Comparison of ENCODE assay signal across 17 cellular contexts in the genomic region with DNA sequence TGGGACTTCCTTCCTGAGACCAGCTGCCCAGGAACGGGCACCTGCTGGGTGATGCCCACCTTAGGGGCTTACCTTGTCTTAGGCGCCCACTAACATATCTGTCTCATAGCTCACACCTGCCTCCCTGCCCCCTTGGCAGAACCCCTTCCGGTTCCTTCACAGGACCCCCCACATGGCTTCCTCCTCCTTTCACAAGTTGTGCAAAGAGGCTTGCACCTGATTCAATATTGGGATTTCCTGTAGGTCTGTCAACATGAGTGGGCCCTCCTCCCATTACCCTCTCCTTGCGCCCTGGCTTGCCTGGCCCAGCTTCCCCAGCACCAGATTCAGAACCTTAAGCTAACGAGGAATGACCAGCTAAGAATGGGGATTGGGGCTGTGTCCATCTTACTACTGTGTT. TPM values are rescaled to one million over a fixed set of nuclear protein-coding genes. Genes with fewer than 3 reads are reported as not detected.
A peak's percentile ranks its signal among the peaks of the same experiment; 100 is the strongest.
DNase-seq lines count a peak whose midpoint lies in the region; ATAC-seq, FAIRE-seq and TF ChIP-seq lines count a peak whose summit lies in the region.
"Had no signal": no experiment of that assay in that cellular context is flagged by ENCODE, and none has a peak within 500 bp of the region (broad histone marks: within the 10 kb centered on the region; RNA-seq: fewer than 3 reads in every experiment).

No MANE protein-coding gene starts in this region.

- no peak for TF ChIP-seq CTCF in glutamatergic neuron (IDR thresholded peaks at IDR 0.05; ENCODE audit: partially characterized antibody, unreplicated experiment)
- TF ChIP-seq CTCF in pancreas (IDR thresholded peaks at IDR 0.05) = no peak

- H3K36me3 Mint-ChIP-seq in glutamatergic neuron (ENCODE audit: unreplicated experiment) = no peaks in the 10 kb centered on the region

- peaks cover 21% of the 10 kb centered on the region for H3K4me1 Mint-ChIP-seq in glutamatergic neuron (ENCODE audit: low read depth, unreplicated experiment)

- no peaks in the 10 kb centered on the region for H3K36me3 ChIP-seq in pancreas
- H3K36me3 ChIP-seq in small intestine (ENCODE audit: control insufficient read depth in 2 of 2, insufficient read depth in 2 of 2, low read length in 2 of 2) = no peaks in the 10 kb centered on the region
- H3K36me3 ChIP-seq: breast epithelium, upper lobe of right lung had no signal

- H3K27ac Mint-ChIP-seq in glutamatergic neuron (ENCODE audit: unreplicated experiment) = peak overlapping the region; percentile 68
- H3K27ac Mint-ChIP-seq: activated naive CD8-positive, alpha-beta T cell treated with anti-CD3 and anti-CD28 coated beads, Interleukin-2, amount 50 U/mL, for 24 hours; dendritic cell treated with granulocyte-macrophage colony-stimulating factor and Interleukin-4, amounts not matched to agents 40 ng/mL and 50 ng/mL, for 4 days had no signal

- peak in 3 of 4 donors; percentile 15 to 31 (median 24) for ATAC-seq in pancreas
- ATAC-seq in HG02970 (IDR thresholded peaks at IDR 0.05; ENCODE audit: low FRiP score, unreplicated experiment) = no peak
- ATAC-seq: activated CD4-positive, CD25-positive, alpha-beta regulatory T cell treated with anti-CD3 and anti-CD28 coated beads, Interleukin-2, amount 50 U/mL, for 24 hours; activated naive CD8-positive, alpha-beta T cell treated with anti-CD3 and anti-CD28 coated beads, Interleukin-2, amount 50 U/mL, for 24 hours had no signal

- H3K9me3 Mint-ChIP-seq in glutamatergic neuron (ENCODE audit: unreplicated experiment) = peaks cover 11% of the 10 kb centered on the region
- H3K9me3 Mint-ChIP-seq: activated naive CD8-positive, alpha-beta T cell treated with anti-CD3 and anti-CD28 coated beads, Interleukin-2, amount 50 U/mL, for 24 hours; dendritic cell treated with granulocyte-macrophage colony-stimulating factor and Interleukin-4, amounts not matched to agents 40 ng/mL and 50 ng/mL, for 4 days had no signal

- 61 to 62% methylated on average over 5 of the region's 5 CpGs for WGBS in pancreas, 2 donors
- WGBS in small intestine, 3 donors = 71 to 80% (median 73%) methylated on average over 5 of the region's 5 CpGs

- intact Hi-C loops in pancreas (cut with DNase I) = loop anchor here in 1 of 3 donors (5.0 kb wide), 1 partner anchor 160 kb away; no protein-coding TSS in a partner anchor

- H3K4me3 Mint-ChIP-seq in glutamatergic neuron (ENCODE audit: unreplicated experiment) = peak overlapping the region; percentile 84
- H3K4me3 Mint-ChIP-seq: activated naive CD8-positive, alpha-beta T cell treated with anti-CD3 and anti-CD28 coated beads, Interleukin-2, amount 50 U/mL, for 24 hours; dendritic cell treated with granulocyte-macrophage colony-stimulating factor and Interleukin-4, amounts not matched to agents 40 ng/mL and 50 ng/mL, for 4 days had no signal

- H3K27ac ChIP-seq in pancreas (peak overlapping the region in 2 of 4 donors; percentile 57 to 80), small intestine (ENCODE audit: low read depth in 1 of 2, low read length in 1 of 2) (no peak overlapping the region)
- H3K27ac ChIP-seq: upper lobe of right lung had no signal

- H3K4me1 ChIP-seq in pancreas (peaks cover 7 to 15% (median 10%) of the 10 kb centered on the region in 3 donors), small intestine (ENCODE audit: control insufficient read depth in 2 of 2, insufficient read depth in 1 of 2, low read depth in 1 of 2, low read length in 1 of 2) (no peaks in the 10 kb centered on the region)
- H3K4me1 ChIP-seq: breast epithelium had no signal

- FAIRE-seq in pancreas (lab: Jason Lieb, UNC) (no peak), small intestine (lab: Jason Lieb, UNC) (no peak)

- no peaks in the 10 kb centered on the region for H3K9me3 ChIP-seq in pancreas
- H3K9me3 ChIP-seq in small intestine (ENCODE audit: control insufficient read depth, low read depth) = no peaks in the 10 kb centered on the region
- H3K9me3 ChIP-seq: breast epithelium, upper lobe of right lung had no signal

- H3K27me3 Mint-ChIP-seq in glutamatergic neuron (ENCODE audit: unreplicated experiment) = peaks cover 13% of the 10 kb centered on the region

- DNase-seq in DMS53 (lab: John Stamatoyannopoulos, UW) (peak; percentile 68), NCI-H2196 treated with DMSO at 0.1 percent for 48 hours (lab: John Stamatoyannopoulos, UW; ENCODE audit: unreplicated experiment) (peak; percentile 79), glutamatergic neuron (no peak), pancreas (peak in 3 of 6 donors; percentile 23 to 40 (median 34)), SKM-1 (lab: John Stamatoyannopoulos, UW; ENCODE audit: unreplicated experiment) (no peak), small intestine (no peak)
- DNase-seq in activated CD4-positive, alpha-beta T cell treated with anti-CD3 and anti-CD28 coated beads, Interleukin-2, amount 50 U/mL, for 48 hours = no peak
- DNase-seq: activated naive CD8-positive, alpha-beta T cell treated with anti-CD3 and anti-CD28 coated beads, Interleukin-2, amount 50 U/mL, for 24 hours; foreskin melanocyte; NCI-H1436 treated with DMSO at 0.1 percent for 48 hours; upper lobe of right lung had no signal

- no peak overlapping the region for H3K4me3 ChIP-seq in pancreas
- no peak overlapping the region for H3K4me3 ChIP-seq in small intestine (ENCODE audit: low read depth in 1 of 2, low read length in 2 of 2)
- H3K4me3 ChIP-seq: breast epithelium, upper lobe of right lung had no signal

- no peaks in the 10 kb centered on the region for H3K27me3 ChIP-seq in pancreas
- H3K27me3 ChIP-seq in small intestine (ENCODE audit: control insufficient read depth in 2 of 2, insufficient read depth in 2 of 2, low read length in 2 of 2) = peaks cover 14 to 15% of the 10 kb centered on the region in 2 donors
- H3K27me3 ChIP-seq: breast epithelium had no signal

RNA-seq across cellular contexts. Expression of a gene that starts 0.6 kb away (rescaled TPM):
- total RNA-seq in glutamatergic neuron (ENCODE audit: unreplicated experiment) = 1.6 TPM
- total RNA-seq in pancreas = under 1 TPM in 5 of 6 donors, not detected in 1; 0.28 to 0.72 (median 0.54) TPM
- polyA plus RNA-seq in pancreas = 1 to 10 TPM in 1 of 2 donors, under 1 TPM in 1; 0.40 to 1.3 TPM
- polyA plus RNA-seq in small intestine = under 1 TPM in 1 of 3 donors, not detected in 2; 0.19 TPM
- total RNA-seq: mononuclear cell, osteoblast had no signal

RNA-seq across cellular contexts. Expression of a gene that starts 2.5 kb away (rescaled TPM):
- total RNA-seq in glutamatergic neuron (ENCODE audit: unreplicated experiment) = 47.1 TPM
- total RNA-seq in pancreas = 10 to 100 TPM; 11.0 to 31.4 (median 17.3) TPM
- polyA plus RNA-seq in pancreas = 10 to 100 TPM; 23.3 to 96.7 TPM
- polyA plus RNA-seq in small intestine = 1 to 10 TPM in 1 of 3 donors, under 1 TPM in 1, not detected in 1; 0.27 to 3.8 TPM

RNA-seq across cellular contexts. Expression of a gene that starts 15.9 kb away (rescaled TPM):
- total RNA-seq in glutamatergic neuron (ENCODE audit: unreplicated experiment) (48.1 TPM), pancreas (10 to 100 TPM; 19.7 to 38.2 (median 25.7) TPM)
- polyA plus RNA-seq in pancreas (100 to 1,000 TPM in 1 of 2 donors, 10 to 100 TPM in 1; 98.0 to 116 TPM), small intestine (100 to 1,000 TPM; 124 to 346 (median 258) TPM)

RNA-seq across cellular contexts. Expression of a gene that starts 16.0 kb away (rescaled TPM):
- 17.8 TPM for total RNA-seq in glutamatergic neuron (ENCODE audit: unreplicated experiment)
- 1 to 10 TPM; 4.9 to 9.2 (median 6.2) TPM for total RNA-seq in pancreas
- polyA plus RNA-seq in pancreas = 10 to 100 TPM; 22.2 to 25.5 TPM
- 10 to 100 TPM; 10.0 to 19.0 (median 11.6) TPM for polyA plus RNA-seq in small intestine

RNA-seq across cellular contexts. Expression of a gene that starts 40.0 kb away (rescaled TPM):
- 51.4 TPM for total RNA-seq in glutamatergic neuron (ENCODE audit: unreplicated experiment)
- total RNA-seq in pancreas = 1 to 10 TPM; 4.0 to 7.9 (median 6.4) TPM
- polyA plus RNA-seq in pancreas = 10 to 100 TPM; 12.7 to 22.5 TPM
- 10 to 100 TPM in 2 of 3 donors, 1 to 10 TPM in 1; 9.7 to 11.3 (median 10.3) TPM for polyA plus RNA-seq in small intestine

Comparison
In these comparisons a context has a peak if more than half of its experiments do, and no peak if none do; other contexts are left out.
1. DNase-seq: peak in DMS53 (single experiment) and NCI-H2196 treated with DMSO at 0.1 percent for 48 hours (single experiment); none in glutamatergic neuron (single experiment), SKM-1 (single experiment), activated CD4-positive, alpha-beta T cell treated with anti-CD3 and anti-CD28 coated beads, Interleukin-2, amount 50 U/mL, for 48 hours (0 of 2) and small intestine (single experiment).